8 cellular contexts compared by ENCODE assay signal in genomic region chr22:19940536-19941364, GRCh38. TPM values are rescaled to one million over a fixed set of nuclear protein-coding genes. Genes with fewer than 3 reads are reported as not detected.
DNase-seq lines count a peak whose midpoint lies in the region; ATAC-seq and TF ChIP-seq lines count a peak whose summit lies in the region.

No MANE protein-coding gene starts in this region.

- H3K9me3 ChIP-seq in left lung (peaks cover 0 to 3% of the 10 kb centered on the region in 2 donors), tibial artery (no peaks in the 10 kb centered on the region)

- peak overlapping the region; percentile 91 to 98 for H3K27ac ChIP-seq in left lung
- peak overlapping the region; percentile 96 to 98 for H3K27ac ChIP-seq in tibial artery

- H3K4me1 ChIP-seq in left lung (peaks cover 17 to 61% of the 10 kb centered on the region in 2 donors), tibial artery (peaks cover 0 to 40% (median 30%) of the 10 kb centered on the region in 4 donors)

- H3K27me3 Mint-ChIP-seq in activated CD4-positive, alpha-beta T cell treated with anti-CD3 and anti-CD28 coated beads, Interleukin-2, amount 10 ng/mL, durations not matched to agents 24 days and 14 days, result no peaks in the 10 kb centered on the region
- no peaks in the 10 kb centered on the region for H3K27me3 Mint-ChIP-seq in activated naive CD8-positive, alpha-beta T cell treated with anti-CD3 and anti-CD28 coated beads for 36 hours

- peak overlapping the region; percentile 79 for H3K27ac Mint-ChIP-seq in activated CD4-positive, alpha-beta T cell treated with anti-CD3 and anti-CD28 coated beads, Interleukin-2, amount 10 ng/mL, durations not matched to agents 24 days and 14 days
- H3K27ac Mint-ChIP-seq in activated naive CD8-positive, alpha-beta T cell treated with anti-CD3 and anti-CD28 coated beads for 36 hours, result peak overlapping the region; percentile 78

- intact Hi-C loops in activated CD4-positive, alpha-beta T cell treated with anti-CD3 and anti-CD28 coated beads, Interleukin-2, amount 10 ng/mL, durations not matched to agents 24 days and 14 days (cut with micrococcal nuclease), result loop anchor here (1.0 kb wide), 1 partner anchor 85 kb away; no protein-coding TSS in a partner anchor
- intact Hi-C loops in left lung (cut with DNase I), result no loop called here
- intact Hi-C loops in tibial artery (cut with DNase I; ENCODE audit: low total_unique reads), result no loop called here

- peaks cover 6% of the 10 kb centered on the region for H3K9me3 Mint-ChIP-seq in activated CD4-positive, alpha-beta T cell treated with anti-CD3 and anti-CD28 coated beads, Interleukin-2, amount 10 ng/mL, durations not matched to agents 24 days and 14 days
- peaks cover 11% of the 10 kb centered on the region for H3K9me3 Mint-ChIP-seq in activated naive CD8-positive, alpha-beta T cell treated with anti-CD3 and anti-CD28 coated beads for 36 hours

- H3K4me3 ChIP-seq in left lung (peak overlapping the region; percentile 71 to 89), tibial artery (peak overlapping the region; percentile 79 to 99)

- no peak for DNase-seq in activated CD4-positive, alpha-beta T cell treated with anti-CD3 and anti-CD28 coated beads, Interleukin-2, amount 10 ng/mL, durations not matched to agents 24 days and 14 days
- DNase-seq in activated CD4-positive, alpha-beta T cell treated with anti-CD3 and anti-CD28 coated beads, Interleukin-2, amount 50 U/mL, for 4 hours, result no peak
- DNase-seq in activated naive CD8-positive, alpha-beta T cell treated with anti-CD3 and anti-CD28 coated beads for 36 hours, result no peak
- peak in 1 of 2 donors; percentile 57 for DNase-seq in left lung
- DNase-seq in tibial artery, result no peak
- no peak for DNase-seq in UCSD-AML1 (lab: John Stamatoyannopoulos, UW; ENCODE audit: unreplicated experiment)
- no peak for DNase-seq in effector CD8-positive, alpha-beta T cell (lab: John Stamatoyannopoulos, UW)
- DNase-seq in anterior cingulate cortex (lab: John Stamatoyannopoulos, UW), result no peak

- ATAC-seq in left lung, result no peak

- H3K36me3 ChIP-seq in left lung, result no peaks in the 10 kb centered on the region
- H3K36me3 ChIP-seq in tibial artery, result peaks cover 0 to 2% (median 0%) of the 10 kb centered on the region in 3 donors

- H3K4me3 Mint-ChIP-seq in activated CD4-positive, alpha-beta T cell treated with anti-CD3 and anti-CD28 coated beads, Interleukin-2, amount 10 ng/mL, durations not matched to agents 24 days and 14 days, result peak overlapping the region; percentile 97
- H3K4me3 Mint-ChIP-seq in activated naive CD8-positive, alpha-beta T cell treated with anti-CD3 and anti-CD28 coated beads for 36 hours, result peak overlapping the region; percentile 98

- H3K4me1 Mint-ChIP-seq in activated CD4-positive, alpha-beta T cell treated with anti-CD3 and anti-CD28 coated beads, Interleukin-2, amount 10 ng/mL, durations not matched to agents 24 days and 14 days, result peaks cover 25% of the 10 kb centered on the region
- peaks cover 25% of the 10 kb centered on the region for H3K4me1 Mint-ChIP-seq in activated naive CD8-positive, alpha-beta T cell treated with anti-CD3 and anti-CD28 coated beads for 36 hours

- TF ChIP-seq CTCF in left lung (IDR thresholded peaks at IDR 0.05) (no peak), tibial artery (IDR thresholded peaks at IDR 0.05) (no peak)

- H3K27me3 ChIP-seq in left lung (no peaks in the 10 kb centered on the region), tibial artery (no peaks in the 10 kb centered on the region)

- peaks cover 22% of the 10 kb centered on the region for H3K36me3 Mint-ChIP-seq in activated CD4-positive, alpha-beta T cell treated with anti-CD3 and anti-CD28 coated beads, Interleukin-2, amount 10 ng/mL, durations not matched to agents 24 days and 14 days (ENCODE audit: low read depth)
- peaks cover 43% of the 10 kb centered on the region for H3K36me3 Mint-ChIP-seq in activated naive CD8-positive, alpha-beta T cell treated with anti-CD3 and anti-CD28 coated beads for 36 hours

RNA-seq across cellular contexts. Expression of gene COMT, which starts 0.8 kb away (rescaled TPM):
- 104 and 110 TPM in 2 replicates for total RNA-seq in activated CD4-positive, alpha-beta T cell treated with anti-CD3 and anti-CD28 coated beads, Interleukin-2, amount 10 ng/mL, durations not matched to agents 24 days and 14 days
- 10 to 100 TPM; 76.1 to 79.6 TPM for total RNA-seq in activated naive CD8-positive, alpha-beta T cell treated with anti-CD3 and anti-CD28 coated beads for 36 hours
- total RNA-seq in left lung, result 100 to 1,000 TPM; 191 to 249 TPM

RNA-seq across cellular contexts. Expression of gene TXNRD2, which starts 0.9 kb away (rescaled TPM):
- total RNA-seq in activated CD4-positive, alpha-beta T cell treated with anti-CD3 and anti-CD28 coated beads, Interleukin-2, amount 10 ng/mL, durations not matched to agents 24 days and 14 days, result 18.4 and 23.5 TPM in 2 replicates
- total RNA-seq in activated naive CD8-positive, alpha-beta T cell treated with anti-CD3 and anti-CD28 coated beads for 36 hours, result 10 to 100 TPM; 20.3 to 20.9 TPM
- total RNA-seq in left lung, result 10 to 100 TPM; 36.5 to 42.8 TPM
